In the genomic region with DNA sequence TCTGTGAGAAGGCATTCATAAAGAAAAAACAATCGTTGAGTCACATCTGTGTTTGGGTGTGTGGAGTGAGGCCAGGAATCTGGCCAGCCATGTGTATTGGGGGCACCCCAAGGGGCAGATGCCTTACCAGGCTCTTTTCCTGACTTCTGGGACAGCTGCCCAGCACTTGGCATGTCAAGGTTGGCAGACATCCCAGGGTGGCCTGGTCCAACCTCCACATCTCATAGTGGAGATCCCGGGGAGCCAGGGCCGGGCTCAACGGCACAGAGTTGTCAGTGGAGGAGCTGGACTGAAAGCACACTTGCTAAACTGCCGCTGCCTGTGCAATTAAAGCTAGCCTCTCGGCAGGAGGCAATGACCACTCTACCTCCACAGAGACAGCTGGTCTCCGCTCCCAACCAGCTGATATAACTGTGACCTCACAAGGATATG, we compare ENCODE assay signal across 8 cellular contexts.
DNase-seq lines count a peak whose midpoint lies in the region; ATAC-seq and TF ChIP-seq lines count a peak whose summit lies in the region.

No MANE protein-coding gene starts in this region.

- H3K4me3 ChIP-seq in breast epithelium (no peak overlapping the region), thoracic aorta (no peak overlapping the region), colonic mucosa (no peak overlapping the region), H7 (ENCODE audit: insufficient read depth, low read depth, low read length) (no peak overlapping the region)

- H3K36me3 ChIP-seq in breast epithelium (no peaks in the 10 kb centered on the region), thoracic aorta (no peaks in the 10 kb centered on the region), colonic mucosa (no peaks in the 10 kb centered on the region), H7 (replicated peaks; ENCODE audit: control insufficient read depth, insufficient read depth, low read length) (no peaks in the 10 kb centered on the region)

- H3K36me3 Mint-ChIP-seq in activated T-helper 2 cell treated with anti-CD3 and anti-CD28 coated beads, Interferon-gamma antibody, Interleukin-2, Interleukin-4, amounts not matched to agents 10 μg/mL and 5 μg/mL and 100 μg/mL, durations not matched to agents 14 hours and 24 hours and 36 hours (ENCODE audit: low read depth), result no peaks in the 10 kb centered on the region

- H3K4me1 ChIP-seq in breast epithelium (peaks cover 0 to 5% of the 10 kb centered on the region in 2 donors), thoracic aorta (ENCODE audit: control insufficient read depth in 1 of 2, low read depth in 2 of 2) (peaks cover 24 to 42% of the 10 kb centered on the region in 2 donors), colonic mucosa (no peaks in the 10 kb centered on the region)

- peak; percentile 14 for ATAC-seq in thoracic aorta (ENCODE audit: insufficient number of reproducible peaks, low FRiP score, low read depth)
- ATAC-seq in GM21619 (IDR thresholded peaks at IDR 0.05; ENCODE audit: unreplicated experiment), result no peak

- no peaks in the 10 kb centered on the region for H3K9me3 Mint-ChIP-seq in activated T-helper 2 cell treated with anti-CD3 and anti-CD28 coated beads, Interferon-gamma antibody, Interleukin-2, Interleukin-4, amounts not matched to agents 10 μg/mL and 5 μg/mL and 100 μg/mL, durations not matched to agents 14 hours and 24 hours and 36 hours

- H3K27ac ChIP-seq in breast epithelium (peak overlapping the region; percentile 88 to 90), thoracic aorta (peak overlapping the region in 1 of 2 donors; percentile 45), colonic mucosa (no peak overlapping the region)

- H3K27me3 ChIP-seq in breast epithelium (no peaks in the 10 kb centered on the region), thoracic aorta (replicated peaks; ENCODE audit: insufficient read depth) (no peaks in the 10 kb centered on the region), colonic mucosa (no peaks in the 10 kb centered on the region), H7 (ENCODE audit: control insufficient read depth, insufficient read depth, low read length) (no peaks in the 10 kb centered on the region; the same call in 1 of the 2 replicates)

- TF ChIP-seq POLR2A in breast epithelium (IDR thresholded peaks at IDR 0.05), result no peak

- H3K4me3 Mint-ChIP-seq in activated T-helper 2 cell treated with anti-CD3 and anti-CD28 coated beads, Interferon-gamma antibody, Interleukin-2, Interleukin-4, amounts not matched to agents 10 μg/mL and 5 μg/mL and 100 μg/mL, durations not matched to agents 14 hours and 24 hours and 36 hours (ENCODE audit: low read depth), result no peak overlapping the region

- peak overlapping the region in 1 of 2 donors; percentile 12 for H3K9ac ChIP-seq in colonic mucosa (ENCODE audit: low read depth in 2 of 2, low read length in 2 of 2)

- peaks cover 12% of the 10 kb centered on the region for H3K27me3 Mint-ChIP-seq in activated T-helper 2 cell treated with anti-CD3 and anti-CD28 coated beads, Interferon-gamma antibody, Interleukin-2, Interleukin-4, amounts not matched to agents 10 μg/mL and 5 μg/mL and 100 μg/mL, durations not matched to agents 14 hours and 24 hours and 36 hours (ENCODE audit: low read depth)

- H3K27ac Mint-ChIP-seq in activated T-helper 2 cell treated with anti-CD3 and anti-CD28 coated beads, Interferon-gamma antibody, Interleukin-2, Interleukin-4, amounts not matched to agents 10 μg/mL and 5 μg/mL and 100 μg/mL, durations not matched to agents 14 hours and 24 hours and 36 hours, result no peak overlapping the region

- no peak for TF ChIP-seq CTCF in breast epithelium (IDR thresholded peaks at IDR 0.05)
- no peak for TF ChIP-seq CTCF in thoracic aorta (IDR thresholded peaks at IDR 0.05)
- TF ChIP-seq CTCF in colonic mucosa (IDR thresholded peaks at IDR 0.05), result no peak

- peaks cover 14% of the 10 kb centered on the region for H3K4me1 Mint-ChIP-seq in activated T-helper 2 cell treated with anti-CD3 and anti-CD28 coated beads, Interferon-gamma antibody, Interleukin-2, Interleukin-4, amounts not matched to agents 10 μg/mL and 5 μg/mL and 100 μg/mL, durations not matched to agents 14 hours and 24 hours and 36 hours (ENCODE audit: low read depth)

- intact Hi-C loops in breast epithelium (cut with DNase I; ENCODE audit: low total_unique reads), result no loop called here
- intact Hi-C loops in colonic mucosa (cut with DNase I), result no loop called here
- intact Hi-C loops in activated T-helper 2 cell treated with anti-CD3 and anti-CD28 coated beads, Interferon-gamma antibody, Interleukin-2, Interleukin-4, amounts not matched to agents 10 μg/mL and 5 μg/mL and 100 μg/mL, durations not matched to agents 14 hours and 24 hours and 36 hours (cut with micrococcal nuclease), result no loop called here

- DNase-seq in NCI-H146 (lab: John Stamatoyannopoulos, UW), result peak; percentile 84
- peak; percentile 79 to 89 for DNase-seq in breast epithelium (ENCODE audit: low spot score in 2 of 2)
- peak; percentile 36 for DNase-seq in islet precursor cell
- peak; percentile 53 for DNase-seq in thoracic aorta (ENCODE audit: low spot score)
- DNase-seq in colonic mucosa, result no peak
- no peak for DNase-seq in H7
- no peak for DNase-seq in activated T-helper 2 cell treated with anti-CD3 and anti-CD28 coated beads, Interferon-gamma antibody, Interleukin-2, Interleukin-4, amounts not matched to agents 10 μg/mL and 5 μg/mL and 100 μg/mL, durations not matched to agents 14 hours and 24 hours and 36 hours (ENCODE audit: low spot score)

- no peaks in the 10 kb centered on the region for H3K9me3 ChIP-seq in breast epithelium
- no peaks in the 10 kb centered on the region for H3K9me3 ChIP-seq in thoracic aorta
- no peaks in the 10 kb centered on the region for H3K9me3 ChIP-seq in colonic mucosa

Comparison
In these comparisons a context has a peak if more than half of its experiments do, and no peak if none do; other contexts are left out.
1. DNase-seq: peak in NCI-H146 (single experiment), breast epithelium (2 of 2), islet precursor cell (single experiment) and thoracic aorta (single experiment); none in colonic mucosa (single experiment), H7 (single experiment) and activated T-helper 2 cell treated with anti-CD3 and anti-CD28 coated beads, Interferon-gamma antibody, Interleukin-2, Interleukin-4, amounts not matched to agents 10 μg/mL and 5 μg/mL and 100 μg/mL, durations not matched to agents 14 hours and 24 hours and 36 hours (single experiment).